In the genomic region with DNA sequence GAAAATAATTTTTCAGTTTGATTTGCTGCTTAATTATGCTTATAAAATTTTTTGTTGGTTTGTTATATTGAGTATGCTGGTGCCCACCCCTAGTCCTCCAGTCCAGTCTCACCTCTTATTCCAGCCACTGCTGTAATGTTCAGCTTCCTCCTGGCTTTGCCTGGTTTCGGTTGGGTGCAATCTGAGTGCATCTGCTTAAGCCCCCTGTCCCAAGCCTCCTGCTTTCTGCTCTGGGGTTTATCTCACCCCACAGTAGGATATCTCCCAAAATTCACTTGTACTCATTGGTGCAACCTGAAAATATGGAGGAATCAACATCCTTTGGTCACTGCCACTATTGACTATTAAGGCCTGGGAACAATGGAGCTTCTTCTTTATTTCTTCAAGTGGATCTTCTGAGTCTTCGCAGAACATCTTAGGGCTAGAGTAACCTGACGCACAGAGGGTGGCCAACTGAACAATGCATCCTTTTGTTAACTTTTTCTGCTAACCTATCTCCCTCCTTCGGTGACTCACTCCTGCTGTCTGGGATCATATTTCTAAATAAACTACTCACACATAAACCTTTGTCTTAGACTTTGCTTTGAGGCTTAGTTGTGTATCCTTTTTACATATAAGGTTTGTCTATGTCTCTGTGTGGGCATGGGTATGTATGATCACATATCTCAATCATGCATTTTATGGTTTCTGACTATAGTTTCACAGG, we compare ENCODE assay signal across 12 cellular contexts. TPM values are rescaled to one million over a fixed set of nuclear protein-coding genes. Genes with fewer than 3 reads are reported as not detected.
DNase-seq lines count a peak whose midpoint lies in the region; ATAC-seq and TF ChIP-seq lines count a peak whose summit lies in the region.
"Had no signal": no experiment of that assay in that cellular context is flagged by ENCODE, and none has a peak within 500 bp of the region (broad histone marks: within the 10 kb centered on the region; RNA-seq: fewer than 3 reads in every experiment).

No MANE protein-coding gene starts in this region.

- no peak overlapping the region for H3K4me3 Mint-ChIP-seq in mesothelial cell of epicardium
- H3K4me3 Mint-ChIP-seq: naive thymus-derived CD4-positive, alpha-beta T cell; T-helper 1 cell treated with Interleukin-12 subunit alpha and Interleukin-12 subunit beta and Interleukin-4 antibody, amounts not matched to agents 30 μg/mL and 1 μg/mL, for 36 hours had no signal

- H3K4me3 ChIP-seq in choroid plexus epithelial cell (ENCODE audit: low read depth, low read length), result no peak overlapping the region

- no peaks in the 10 kb centered on the region for H3K27me3 Mint-ChIP-seq in mesothelial cell of epicardium (ENCODE audit: low read depth)

- in situ Hi-C loops in GM13977 (cut with MboI; ENCODE audit: low pct_unique_long_range_greater_than_20kb, low sequenced_read_pairs, unreplicated experiment), result no loop called here

- peak overlapping the region; percentile 4 for H3K27ac Mint-ChIP-seq in mesothelial cell of epicardium
- H3K27ac Mint-ChIP-seq: naive thymus-derived CD4-positive, alpha-beta T cell; T-helper 1 cell treated with Interleukin-12 subunit alpha and Interleukin-12 subunit beta and Interleukin-4 antibody, amounts not matched to agents 30 μg/mL and 1 μg/mL, for 36 hours had no signal

- no peak for TF ChIP-seq CTCF in choroid plexus epithelial cell (conservative IDR thresholded peaks at IDR 0.05; ENCODE audit: low read depth, low read length)
- no peak for TF ChIP-seq CTCF in mesothelial cell of epicardium (IDR thresholded peaks at IDR 0.05; ENCODE audit: unreplicated experiment)
- no peak for TF ChIP-seq CTCF in GM10266 (IDR thresholded peaks at IDR 0.05; ENCODE audit: control insufficient read depth, insufficient read depth, low read depth, missing control alignments)
- TF ChIP-seq CTCF in GM13977 (IDR thresholded peaks at IDR 0.05; ENCODE audit: extremely low read depth, insufficient read depth, missing control alignments), result no peak

- ATAC-seq in GM21786 (IDR thresholded peaks at IDR 0.05; ENCODE audit: unreplicated experiment), result no peak
- ATAC-seq: naive thymus-derived CD4-positive, alpha-beta T cell had no signal

- peak; percentile 98 for DNase-seq in H4 (ENCODE audit: low spot score)
- peak; percentile 83 to 94 for DNase-seq in NCI-H526 (lab: John Stamatoyannopoulos, UW)
- DNase-seq in choroid plexus epithelial cell (ENCODE audit: low read depth), result peak; percentile 52
- no peak for DNase-seq in mesothelial cell of epicardium (ENCODE audit: low spot score in 2 of 2, unreplicated experiment in 2 of 2)
- no peak for DNase-seq in GM10266 (ENCODE audit: extremely low spot score)
- no peak for DNase-seq in GDM1 (lab: John Stamatoyannopoulos, UW)
- no peak for DNase-seq in GM13977 (ENCODE audit: low spot score)
- DNase-seq: activated CD8-positive, alpha-beta memory T cell treated with anti-CD3 and anti-CD28 coated beads, Interleukin-2, amount 50 U/mL, for 48 hours; naive thymus-derived CD4-positive, alpha-beta T cell; stimulated activated naive CD4-positive, alpha-beta T cell treated with Interleukin-2 at 50 U/mL for 16 hours had no signal

- H3K9me3 Mint-ChIP-seq in mesothelial cell of epicardium, result no peaks in the 10 kb centered on the region
- H3K9me3 Mint-ChIP-seq: T-helper 1 cell treated with Interleukin-12 subunit alpha and Interleukin-12 subunit beta and Interleukin-4 antibody, amounts not matched to agents 30 μg/mL and 1 μg/mL, for 36 hours had no signal

- peaks cover 22% of the 10 kb centered on the region for H3K4me1 Mint-ChIP-seq in mesothelial cell of epicardium
- H3K4me1 Mint-ChIP-seq: naive thymus-derived CD4-positive, alpha-beta T cell had no signal

- no peaks in the 10 kb centered on the region for H3K36me3 Mint-ChIP-seq in mesothelial cell of epicardium
- H3K36me3 Mint-ChIP-seq: naive thymus-derived CD4-positive, alpha-beta T cell had no signal

RNA-seq across cellular contexts. Expression of a gene that starts 19.1 kb away (rescaled TPM):
- total RNA-seq in H4 (2014; rRNA removed; shearing (Covaris generic)), result 5.7 and 6.9 TPM in 2 replicates
- total RNA-seq in mesothelial cell of epicardium, result 12.7 to 13.6 TPM (median 13.0 TPM) in 3 replicates
- total RNA-seq: naive thymus-derived CD4-positive, alpha-beta T cell had no signal

RNA-seq across cellular contexts. Expression of a gene that starts 42.0 kb away (rescaled TPM):
- total RNA-seq in H4 (2014; rRNA removed; shearing (Covaris generic)), result not detected in 2 replicates
- not detected in 3 replicates for total RNA-seq in mesothelial cell of epicardium
- total RNA-seq: naive thymus-derived CD4-positive, alpha-beta T cell had no signal

Comparison
In these comparisons a context has a peak if more than half of its experiments do, and no peak if none do; other contexts are left out.
1. DNase-seq: peak in H4 (single experiment), NCI-H526 (2 of 2) and choroid plexus epithelial cell (single experiment); none in mesothelial cell of epicardium (0 of 2), GM10266 (single experiment), GDM1 (single experiment) and GM13977 (single experiment).